In genomic region chrX:39307488-39307887, GRCh38 we compare ENCODE assay signal across 12 cellular contexts.
"Had no signal": no experiment of that assay in that cellular context is flagged by ENCODE, and none has a peak within 500 bp of the region (broad histone marks: within the 10 kb centered on the region; RNA-seq: fewer than 3 reads in every experiment).

No MANE protein-coding gene starts in this region.

- DNase-seq: activated CD4-positive, alpha-beta T cell treated with anti-CD3 and anti-CD28 coated beads, Interleukin-2, amount 50 U/mL, for 48 hours; activated CD8-positive, alpha-beta memory T cell treated with anti-CD3 and anti-CD28 coated beads, Interleukin-2, amount 50 U/mL, for 48 hours; activated effector memory CD4-positive, alpha-beta T cell treated with anti-CD3 and anti-CD28 coated beads, Interleukin-2, amount 50 U/mL, for 16 hours; caudate nucleus; cortex of kidney; hypothalamus; natural killer cell; occipital lobe; stimulated activated CD4-positive, alpha-beta T cell treated with anti-CD3 and anti-CD28 coated beads, Interleukin-2, amount 100 ng/mL, for 24 hours; stomach had no signal

- H3K27ac Mint-ChIP-seq: natural killer cell, WTC11 had no signal

- H3K4me3 Mint-ChIP-seq: natural killer cell, WTC11 had no signal

- H3K9me3 Mint-ChIP-seq: natural killer cell had no signal

- ATAC-seq: natural killer cell, sciatic nerve, WTC11 had no signal

- H3K36me3 Mint-ChIP-seq: natural killer cell, WTC11 had no signal
